In the genomic region with DNA sequence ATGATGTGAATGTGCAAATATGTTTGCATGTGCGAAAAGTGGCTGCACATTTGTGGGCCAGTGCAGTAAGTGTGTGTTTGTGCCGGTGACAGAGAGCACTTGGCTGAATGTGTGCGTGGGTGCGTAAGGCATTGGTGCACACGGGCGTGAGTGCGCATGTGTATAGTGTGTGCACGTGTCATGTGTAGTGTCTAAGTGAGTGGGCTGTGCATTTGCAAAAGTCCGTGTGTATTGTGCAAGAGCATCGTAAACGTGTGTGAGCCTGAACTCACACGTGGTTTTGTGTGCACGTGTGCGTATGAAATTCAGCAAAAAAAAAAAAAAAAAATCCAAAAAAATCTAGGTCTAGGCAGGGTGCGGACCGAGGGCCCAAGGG, we compare ENCODE assay signal across 8 cellular contexts. TPM values are rescaled to one million over a fixed set of nuclear protein-coding genes. Genes with fewer than 3 reads are reported as not detected.
DNase-seq lines count a peak whose midpoint lies in the region; ATAC-seq and TF ChIP-seq lines count a peak whose summit lies in the region.

No MANE protein-coding gene starts in this region.

- H3K4me1 Mint-ChIP-seq in T-helper 2 cell treated with Interferon-gamma antibody and Interleukin-4, amounts not matched to agents 5 μg/mL and 100 μg/mL, for 36 hours (ENCODE audit: low read depth), result peaks cover 11% of the 10 kb centered on the region

- H3K9me3 ChIP-seq in hepatocyte (ENCODE audit: low read depth) (no peaks in the 10 kb centered on the region), tibial artery (no peaks in the 10 kb centered on the region)

- peak overlapping the region; percentile 43 for H3K4me3 ChIP-seq in AG04449 (ENCODE audit: low read depth, low read length)
- H3K4me3 ChIP-seq in hepatocyte, result peak overlapping the region; percentile 9
- peak overlapping the region; percentile 37 to 43 for H3K4me3 ChIP-seq in tibial artery

- CTCF ChIA-PET in AG04449 (lab: Yijun Ruan, JAX), result interaction anchor here (0.6 to 10.2 kb wide), 49 partner anchors 9 to 1344 kb away, joined by 3 to 462 read pairs (median 4); no protein-coding TSS in a partner anchor

- H3K27me3 Mint-ChIP-seq in T-helper 2 cell treated with Interferon-gamma antibody and Interleukin-4, amounts not matched to agents 5 μg/mL and 100 μg/mL, for 36 hours (ENCODE audit: low read depth), result peaks cover 82% of the 10 kb centered on the region

- H3K9me2 ChIP-seq in hepatocyte (replicated peaks; ENCODE audit: insufficient read depth), result no peaks in the 10 kb centered on the region

- DNase-seq in AG04449 (ENCODE audit: low read depth, low spot score) (no peak), hepatocyte (ENCODE audit: low spot score) (no peak), tibial artery (no peak), T1000 (lab: John Stamatoyannopoulos, UW) (no peak), foreskin keratinocyte (no peak), NCI-H446 (lab: John Stamatoyannopoulos, UW) (no peak)
- DNase-seq in T-helper 2 cell treated with Interferon-gamma antibody and Interleukin-4, amounts not matched to agents 5 μg/mL and 100 μg/mL, for 36 hours (ENCODE audit: low spot score), result no peak

- H3K79me2 ChIP-seq in hepatocyte, result no peaks in the 10 kb centered on the region

- H3K27ac ChIP-seq in hepatocyte (no peak overlapping the region), tibial artery (peak overlapping the region in 1 of 2 donors; percentile 15), foreskin keratinocyte (no peak overlapping the region)

- H3K36me3 ChIP-seq in hepatocyte (replicated peaks; ENCODE audit: insufficient read depth, low read depth) (no peaks in the 10 kb centered on the region), tibial artery (no peaks in the 10 kb centered on the region)

- no peak overlapping the region for H2AFZ ChIP-seq in hepatocyte

- H3K4me1 ChIP-seq in hepatocyte (ENCODE audit: insufficient read depth) (peaks cover 13% of the 10 kb centered on the region), tibial artery (peaks cover 0 to 44% (median 18%) of the 10 kb centered on the region in 4 donors), foreskin keratinocyte (no peaks in the 10 kb centered on the region)

- no peak for TF ChIP-seq CTCF in AG04449 (IDR thresholded peaks at IDR 0.05; ENCODE audit: insufficient read depth, low read length, missing control alignments)
- TF ChIP-seq CTCF in hepatocyte (IDR thresholded peaks at IDR 0.05; ENCODE audit: poor library complexity), result no peak
- no peak for TF ChIP-seq CTCF in tibial artery (IDR thresholded peaks at IDR 0.05)
- no peak for TF ChIP-seq CTCF in foreskin keratinocyte (conservative IDR thresholded peaks at IDR 0.05)

- H3K27me3 ChIP-seq in hepatocyte (peaks cover 90% of the 10 kb centered on the region), tibial artery (no peaks in the 10 kb centered on the region), foreskin keratinocyte (peaks cover 95% of the 10 kb centered on the region)

- H3K4me2 ChIP-seq in hepatocyte, result peak overlapping the region; percentile 79

- intact Hi-C loops in tibial artery (cut with DNase I; ENCODE audit: low total_unique reads), result loop anchor here (5.0 to 10.0 kb wide), 3 partner anchors 929 to 1291 kb away; no protein-coding TSS in a partner anchor

- peak; percentile 15 for ATAC-seq in GM21447 (IDR thresholded peaks at IDR 0.05; ENCODE audit: unreplicated experiment)
- ATAC-seq in foreskin keratinocyte, result no peak

- H3K27ac Mint-ChIP-seq in T-helper 2 cell treated with Interferon-gamma antibody and Interleukin-4, amounts not matched to agents 5 μg/mL and 100 μg/mL, for 36 hours, result no peak overlapping the region

- no peaks in the 10 kb centered on the region for H3K9me3 Mint-ChIP-seq in T-helper 2 cell treated with Interferon-gamma antibody and Interleukin-4, amounts not matched to agents 5 μg/mL and 100 μg/mL, for 36 hours

- H3K4me3 Mint-ChIP-seq in T-helper 2 cell treated with Interferon-gamma antibody and Interleukin-4, amounts not matched to agents 5 μg/mL and 100 μg/mL, for 36 hours, result peak overlapping the region; percentile 80

- H3K36me3 Mint-ChIP-seq in T-helper 2 cell treated with Interferon-gamma antibody and Interleukin-4, amounts not matched to agents 5 μg/mL and 100 μg/mL, for 36 hours (ENCODE audit: low read depth), result no peaks in the 10 kb centered on the region

- H4K20me1 ChIP-seq in hepatocyte (ENCODE audit: insufficient read depth, poor library complexity, severe bottlenecking), result no peaks in the 10 kb centered on the region

- POLR2A ChIA-PET in AG04449 (lab: Yijun Ruan, JAX), result interaction anchor here (0.6 to 1.6 kb wide), 3 partner anchors 124 to 410 kb away, joined by 3 to 9 read pairs (median 5); no protein-coding TSS in a partner anchor

- WGBS in hepatocyte (ENCODE audit: low lambda C conversion rate, missing lambda C conversion rate), result 34% methylated on average over 16 of the region's 16 CpGs

RNA-seq across cellular contexts. Expression of gene EBF1, which starts 6.5 kb away (rescaled TPM):
- total RNA-seq in hepatocyte, result 6.5 and 12.1 TPM in 2 replicates
- 7.8 and 9.4 TPM in 2 replicates for polyA plus RNA-seq in hepatocyte
- total RNA-seq in foreskin keratinocyte, result not detected in 2 replicates
- polyA plus RNA-seq in foreskin keratinocyte, result not detected in 2 replicates
